Comparison of ENCODE assay signal across 24 cellular contexts in genomic region chr1:29481031-29481430, GRCh38.
"Had no signal": no experiment of that assay in that cellular context is flagged by ENCODE, and none has a peak within 500 bp of the region (broad histone marks: within the 10 kb centered on the region; RNA-seq: fewer than 3 reads in every experiment).

No MANE protein-coding gene starts in this region.

- H3K36me3 ChIP-seq: left ventricle myocardium inferior, ovary, right atrium auricular region, right lobe of liver, suprapubic skin, thoracic aorta, tibial artery, upper lobe of right lung, uterus had no signal

- H3K4me1 Mint-ChIP-seq: immature natural killer cell; naive thymus-derived CD4-positive, alpha-beta T cell; stimulated activated effector memory CD8-positive, alpha-beta T cell treated with anti-CD3 and anti-CD28 coated beads, Interleukin-12 subunit alpha, Interleukin-12 subunit beta, amount 100 ng/mL, for 72 hours had no signal

- H3K27ac Mint-ChIP-seq: immature natural killer cell; naive thymus-derived CD4-positive, alpha-beta T cell; natural killer cell treated with Interleukin-12 subunit alpha and Interleukin-12 subunit beta and Interleukin-15 and Interleukin-18, amount 100 ng/mL, for 72 hours; progenitor cell of endocrine pancreas; stimulated activated effector memory CD8-positive, alpha-beta T cell treated with anti-CD3 and anti-CD28 coated beads, Interleukin-12 subunit alpha, Interleukin-12 subunit beta, amount 100 ng/mL, for 72 hours; stimulated activated naive CD8-positive, alpha-beta T cell treated with anti-CD3 and anti-CD28 coated beads, Interleukin-15, Interleukin-2, amounts not matched to agents 100 ng/mL and 50 ng/mL, for 24 hours had no signal

- ATAC-seq: mucosa of descending colon; naive thymus-derived CD4-positive, alpha-beta T cell; natural killer cell treated with Interleukin-12 subunit alpha and Interleukin-12 subunit beta and Interleukin-15 and Interleukin-18, amount 100 ng/mL, for 72 hours; right lobe of liver; stimulated activated effector memory CD8-positive, alpha-beta T cell treated with anti-CD3 and anti-CD28 coated beads, Interleukin-12 subunit alpha, Interleukin-12 subunit beta, amount 100 ng/mL, for 72 hours; upper lobe of right lung had no signal

- H3K27me3 ChIP-seq: ovary, right atrium auricular region, right lobe of liver, uterus had no signal

- H3K4me3 ChIP-seq: left ventricle myocardium inferior, lung, mucosa of descending colon, ovary, right atrium auricular region, right lobe of liver, skin epidermis, suprapubic skin, thoracic aorta, tibial artery, upper lobe of right lung, uterus had no signal

- H3K27ac ChIP-seq: left ventricle myocardium inferior, ovary, right atrium auricular region, right lobe of liver, skin epidermis, suprapubic skin, thoracic aorta, tibial artery, upper lobe of right lung, uterus had no signal

- DNase-seq: hypothalamus; immature natural killer cell; left ventricle myocardium inferior; mesendoderm; midbrain; mucosa of descending colon; naive thymus-derived CD4-positive, alpha-beta T cell; ovary; right lobe of liver; stimulated activated CD4-positive, alpha-beta T cell treated with anti-CD3 and anti-CD28 coated beads, Interleukin-4, amount 100 ng/mL, for 24 hours; stimulated activated naive CD4-positive, alpha-beta T cell; tibial artery; trophoblast cell; upper lobe of right lung; uterus had no signal

- H3K9me3 Mint-ChIP-seq: immature natural killer cell; natural killer cell treated with Interleukin-12 subunit alpha and Interleukin-12 subunit beta and Interleukin-15 and Interleukin-18, amount 100 ng/mL, for 72 hours; stimulated activated effector memory CD8-positive, alpha-beta T cell treated with anti-CD3 and anti-CD28 coated beads, Interleukin-12 subunit alpha, Interleukin-12 subunit beta, amount 100 ng/mL, for 72 hours; stimulated activated naive CD8-positive, alpha-beta T cell treated with anti-CD3 and anti-CD28 coated beads, Interleukin-15, Interleukin-2, amounts not matched to agents 100 ng/mL and 50 ng/mL, for 24 hours had no signal

- H3K36me3 Mint-ChIP-seq: immature natural killer cell; naive thymus-derived CD4-positive, alpha-beta T cell; natural killer cell treated with Interleukin-12 subunit alpha and Interleukin-12 subunit beta and Interleukin-15 and Interleukin-18, amount 100 ng/mL, for 72 hours; stimulated activated effector memory CD8-positive, alpha-beta T cell treated with anti-CD3 and anti-CD28 coated beads, Interleukin-12 subunit alpha, Interleukin-12 subunit beta, amount 100 ng/mL, for 72 hours had no signal

- H3K9me3 ChIP-seq: mucosa of descending colon, right lobe of liver, suprapubic skin, thoracic aorta, upper lobe of right lung, uterus had no signal

- H3K4me1 ChIP-seq: left ventricle myocardium inferior, right atrium auricular region, right lobe of liver, suprapubic skin, tibial artery, upper lobe of right lung, uterus had no signal

- H3K4me3 Mint-ChIP-seq: immature natural killer cell; naive thymus-derived CD4-positive, alpha-beta T cell; natural killer cell treated with Interleukin-12 subunit alpha and Interleukin-12 subunit beta and Interleukin-15 and Interleukin-18, amount 100 ng/mL, for 72 hours; stimulated activated effector memory CD8-positive, alpha-beta T cell treated with anti-CD3 and anti-CD28 coated beads, Interleukin-12 subunit alpha, Interleukin-12 subunit beta, amount 100 ng/mL, for 72 hours; stimulated activated naive CD8-positive, alpha-beta T cell treated with anti-CD3 and anti-CD28 coated beads, Interleukin-15, Interleukin-2, amounts not matched to agents 100 ng/mL and 50 ng/mL, for 24 hours had no signal
